Comparison of ENCODE assay signal across 8 cellular contexts in the genomic region with DNA sequence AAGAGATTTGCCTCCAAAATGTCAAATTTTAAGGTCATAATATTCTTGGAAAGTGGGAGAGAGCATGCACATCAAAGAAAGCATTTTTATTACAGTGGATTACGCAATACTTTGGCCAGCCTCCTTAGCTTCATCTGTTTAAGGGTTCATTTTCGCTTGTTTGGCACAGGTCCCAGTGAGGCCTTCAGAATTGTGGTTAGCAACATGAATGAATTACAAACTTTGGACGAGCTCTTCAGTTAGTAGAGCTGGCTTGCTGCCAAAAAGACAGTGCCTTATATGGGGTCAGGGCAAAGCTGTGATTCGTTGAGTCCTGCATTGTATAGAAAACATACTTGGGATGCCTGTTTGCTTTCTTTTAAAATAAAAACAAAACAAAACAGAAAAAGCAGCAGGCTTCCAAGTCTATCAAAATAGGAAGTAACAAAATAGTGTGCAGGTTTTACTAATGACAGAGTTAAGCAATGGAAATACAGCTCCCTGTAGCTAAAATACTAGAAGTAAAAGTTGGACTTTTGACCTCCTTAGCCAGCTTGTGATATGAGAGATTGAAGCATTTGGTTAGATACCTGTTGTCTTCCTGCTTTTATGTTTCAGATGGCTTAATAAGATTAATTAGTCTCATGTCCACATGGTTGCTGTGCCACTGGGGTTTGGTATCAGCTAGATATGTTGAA.
DNase-seq lines count a peak whose midpoint lies in the region; ATAC-seq and TF ChIP-seq lines count a peak whose summit lies in the region.

No MANE protein-coding gene starts in this region.

- H3K4me3 ChIP-seq in RWPE2 (ENCODE audit: severe bottlenecking) (no peak overlapping the region), breast epithelium (no peak overlapping the region), kidney epithelial cell (ENCODE audit: low read depth, low read length) (no peak overlapping the region)

- DNase-seq in activated naive CD4-positive, alpha-beta T cell treated with Interleukin-2 at 50 U/mL for 16 hours: peak; percentile 23
- DNase-seq in activated naive CD4-positive, alpha-beta T cell (lab: John Stamatoyannopoulos, UW): no peak
- DNase-seq in MV-4-11 (lab: John Stamatoyannopoulos, UW): peak; percentile 99
- peak; percentile 96 for DNase-seq in RWPE2 (ENCODE audit: low spot score)
- peak; percentile 87 to 93 for DNase-seq in breast epithelium (ENCODE audit: low spot score in 2 of 2)
- DNase-seq in kidney epithelial cell (ENCODE audit: low read depth): peak; percentile 97
- DNase-seq in stimulated activated CD8-positive, alpha-beta memory T cell treated with anti-CD3 and anti-CD28 coated beads, Interleukin-4, amount 100 ng/mL, for 48 hours: peak; percentile 39

- intact Hi-C loops in breast epithelium (cut with DNase I; ENCODE audit: low total_unique reads): no loop called here

- TF ChIP-seq CTCF in RWPE2 (IDR thresholded peaks at IDR 0.05; ENCODE audit: poor library complexity, severe bottlenecking): no peak
- TF ChIP-seq CTCF in breast epithelium (IDR thresholded peaks at IDR 0.05): no peak
- no peak for TF ChIP-seq CTCF in kidney epithelial cell (IDR thresholded peaks at IDR 0.05; ENCODE audit: insufficient read depth, low read length, poor library complexity, severe bottlenecking)

- ATAC-seq in HG02588 (IDR thresholded peaks at IDR 0.05; ENCODE audit: unreplicated experiment) (peak; percentile 75), RWPE2 (ENCODE audit: low read depth) (peak; percentile 90)

- H3K9me3 ChIP-seq in RWPE2 (ENCODE audit: severe bottlenecking): no peaks in the 10 kb centered on the region
- no peaks in the 10 kb centered on the region for H3K9me3 ChIP-seq in breast epithelium

- H3K36me3 ChIP-seq in RWPE2 (ENCODE audit: low read depth): peaks cover 47% of the 10 kb centered on the region
- H3K36me3 ChIP-seq in breast epithelium: no peaks in the 10 kb centered on the region
- H3K36me3 ChIP-seq in kidney epithelial cell (ENCODE audit: control insufficient read depth, insufficient read depth, low read length): no peaks in the 10 kb centered on the region

- H3K27me3 ChIP-seq in RWPE2 (ENCODE audit: insufficient read depth, poor library complexity, severe bottlenecking) (no peaks in the 10 kb centered on the region), breast epithelium (no peaks in the 10 kb centered on the region), kidney epithelial cell (ENCODE audit: control insufficient read depth, insufficient read depth, low read length) (no peaks in the 10 kb centered on the region)

- H3K27ac ChIP-seq in RWPE2 (ENCODE audit: poor library complexity, severe bottlenecking) (no peak overlapping the region), breast epithelium (no peak overlapping the region)

- no peak for TF ChIP-seq POLR2A in breast epithelium (IDR thresholded peaks at IDR 0.05)

- H3K4me1 ChIP-seq in RWPE2 (ENCODE audit: insufficient read depth, poor library complexity, severe bottlenecking): peaks cover 47% of the 10 kb centered on the region
- H3K4me1 ChIP-seq in breast epithelium: peaks cover 0 to 10% of the 10 kb centered on the region in 2 donors

Comparison
In these comparisons a context has a peak if more than half of its experiments do, and no peak if none do; other contexts are left out.
1. DNase-seq: peak in activated naive CD4-positive, alpha-beta T cell treated with Interleukin-2 at 50 U/mL for 16 hours (single experiment), MV-4-11 (single experiment), RWPE2 (single experiment), breast epithelium (2 of 2), kidney epithelial cell (single experiment) and stimulated activated CD8-positive, alpha-beta memory T cell treated with anti-CD3 and anti-CD28 coated beads, Interleukin-4, amount 100 ng/mL, for 48 hours (single experiment); none in activated naive CD4-positive, alpha-beta T cell (0 of 4).